Comparison of ENCODE assay signal across 1 cellular context in the genomic region with DNA sequence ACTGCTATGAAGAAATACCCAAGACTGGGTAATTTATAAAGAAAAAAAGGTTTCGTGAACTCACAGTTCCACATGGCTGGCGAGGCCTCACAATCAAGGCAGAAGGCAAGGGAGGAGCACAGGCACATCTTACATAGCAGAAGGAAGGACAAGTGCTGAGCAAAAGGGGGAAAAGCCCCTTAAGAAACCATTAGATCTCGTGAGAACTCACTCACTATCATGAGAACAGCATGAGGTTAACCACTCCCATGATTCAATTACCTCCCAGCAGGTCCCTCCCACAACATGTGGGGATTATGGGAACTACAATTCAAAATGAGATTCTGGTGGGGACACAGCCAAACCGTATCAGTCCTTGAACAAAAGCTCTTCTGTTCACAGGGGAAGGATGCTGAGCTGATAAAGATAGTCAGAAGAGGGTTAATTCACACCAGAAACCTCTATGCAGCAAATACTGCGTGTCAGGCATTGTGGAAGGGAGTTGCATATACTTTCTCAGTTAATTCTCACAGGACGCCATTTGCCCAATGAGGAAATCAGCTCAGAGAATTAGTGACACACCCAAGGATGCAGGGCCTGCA.
TF ChIP-seq lines count a peak whose summit lies in the region.

No MANE protein-coding gene starts in this region.

TF ChIP-seq in GM12878, 131 proteins besides CTCF, POLR2A, EP300 and RAD21 (continued from another document):
- TF ChIP-seq, protein P1, sequence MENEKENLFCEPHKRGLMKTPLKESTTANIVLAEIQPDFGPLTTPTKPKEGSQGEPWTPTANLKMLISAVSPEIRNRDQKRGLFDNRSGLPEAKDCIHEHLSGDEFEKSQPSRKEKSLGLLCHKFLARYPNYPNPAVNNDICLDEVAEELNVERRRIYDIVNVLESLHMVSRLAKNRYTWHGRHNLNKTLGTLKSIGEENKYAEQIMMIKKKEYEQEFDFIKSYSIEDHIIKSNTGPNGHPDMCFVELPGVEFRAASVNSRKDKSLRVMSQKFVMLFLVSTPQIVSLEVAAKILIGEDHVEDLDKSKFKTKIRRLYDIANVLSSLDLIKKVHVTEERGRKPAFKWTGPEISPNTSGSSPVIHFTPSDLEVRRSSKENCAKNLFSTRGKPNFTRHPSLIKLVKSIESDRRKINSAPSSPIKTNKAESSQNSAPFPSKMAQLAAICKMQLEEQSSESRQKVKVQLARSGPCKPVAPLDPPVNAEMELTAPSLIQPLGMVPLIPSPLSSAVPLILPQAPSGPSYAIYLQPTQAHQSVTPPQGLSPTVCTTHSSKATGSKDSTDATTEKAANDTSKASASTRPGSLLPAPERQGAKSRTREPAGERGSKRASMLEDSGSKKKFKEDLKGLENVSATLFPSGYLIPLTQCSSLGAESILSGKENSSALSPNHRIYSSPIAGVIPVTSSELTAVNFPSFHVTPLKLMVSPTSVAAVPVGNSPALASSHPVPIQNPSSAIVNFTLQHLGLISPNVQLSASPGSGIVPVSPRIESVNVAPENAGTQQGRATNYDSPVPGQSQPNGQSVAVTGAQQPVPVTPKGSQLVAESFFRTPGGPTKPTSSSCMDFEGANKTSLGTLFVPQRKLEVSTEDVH (IDR thresholded peaks at IDR 0.05; ENCODE audit: low read depth, partially characterized antibody), result no peak
- peak; percentile 28; the same call in 1 of the 2 replicates for TF ChIP-seq RUNX3 (IDR thresholded peaks at IDR 0.05; ENCODE audit: low read length)
- TF ChIP-seq RBBP5 (conservative IDR thresholded peaks at IDR 0.05), result no peak
- peak; percentile 74; the same call in 1 of the 2 replicates for TF ChIP-seq CBX5 (IDR thresholded peaks at IDR 0.05; ENCODE audit: low read depth)
- TF ChIP-seq, protein P2, sequence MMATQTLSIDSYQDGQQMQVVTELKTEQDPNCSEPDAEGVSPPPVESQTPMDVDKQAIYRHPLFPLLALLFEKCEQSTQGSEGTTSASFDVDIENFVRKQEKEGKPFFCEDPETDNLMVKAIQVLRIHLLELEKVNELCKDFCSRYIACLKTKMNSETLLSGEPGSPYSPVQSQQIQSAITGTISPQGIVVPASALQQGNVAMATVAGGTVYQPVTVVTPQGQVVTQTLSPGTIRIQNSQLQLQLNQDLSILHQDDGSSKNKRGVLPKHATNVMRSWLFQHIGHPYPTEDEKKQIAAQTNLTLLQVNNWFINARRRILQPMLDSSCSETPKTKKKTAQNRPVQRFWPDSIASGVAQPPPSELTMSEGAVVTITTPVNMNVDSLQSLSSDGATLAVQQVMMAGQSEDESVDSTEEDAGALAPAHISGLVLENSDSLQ (IDR thresholded peaks at IDR 0.05), result no peak
- TF ChIP-seq, protein P3, sequence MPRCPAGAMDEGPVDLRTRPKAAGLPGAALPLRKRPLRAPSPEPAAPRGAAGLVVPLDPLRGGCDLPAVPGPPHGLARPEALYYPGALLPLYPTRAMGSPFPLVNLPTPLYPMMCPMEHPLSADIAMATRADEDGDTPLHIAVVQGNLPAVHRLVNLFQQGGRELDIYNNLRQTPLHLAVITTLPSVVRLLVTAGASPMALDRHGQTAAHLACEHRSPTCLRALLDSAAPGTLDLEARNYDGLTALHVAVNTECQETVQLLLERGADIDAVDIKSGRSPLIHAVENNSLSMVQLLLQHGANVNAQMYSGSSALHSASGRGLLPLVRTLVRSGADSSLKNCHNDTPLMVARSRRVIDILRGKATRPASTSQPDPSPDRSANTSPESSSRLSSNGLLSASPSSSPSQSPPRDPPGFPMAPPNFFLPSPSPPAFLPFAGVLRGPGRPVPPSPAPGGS (IDR thresholded peaks at IDR 0.05; ENCODE audit: borderline replicate concordance, insufficient read depth, low read depth, low read length, poor library complexity, severe bottlenecking), result no peak
- no peak for TF ChIP-seq ZNF384 (IDR thresholded peaks at IDR 0.05; ENCODE audit: borderline replicate concordance, low read depth, low read length)
- TF ChIP-seq TCF12 (IDR thresholded peaks at IDR 0.05; ENCODE audit: low read depth, low read length), result no peak
- TF ChIP-seq, protein P4, sequence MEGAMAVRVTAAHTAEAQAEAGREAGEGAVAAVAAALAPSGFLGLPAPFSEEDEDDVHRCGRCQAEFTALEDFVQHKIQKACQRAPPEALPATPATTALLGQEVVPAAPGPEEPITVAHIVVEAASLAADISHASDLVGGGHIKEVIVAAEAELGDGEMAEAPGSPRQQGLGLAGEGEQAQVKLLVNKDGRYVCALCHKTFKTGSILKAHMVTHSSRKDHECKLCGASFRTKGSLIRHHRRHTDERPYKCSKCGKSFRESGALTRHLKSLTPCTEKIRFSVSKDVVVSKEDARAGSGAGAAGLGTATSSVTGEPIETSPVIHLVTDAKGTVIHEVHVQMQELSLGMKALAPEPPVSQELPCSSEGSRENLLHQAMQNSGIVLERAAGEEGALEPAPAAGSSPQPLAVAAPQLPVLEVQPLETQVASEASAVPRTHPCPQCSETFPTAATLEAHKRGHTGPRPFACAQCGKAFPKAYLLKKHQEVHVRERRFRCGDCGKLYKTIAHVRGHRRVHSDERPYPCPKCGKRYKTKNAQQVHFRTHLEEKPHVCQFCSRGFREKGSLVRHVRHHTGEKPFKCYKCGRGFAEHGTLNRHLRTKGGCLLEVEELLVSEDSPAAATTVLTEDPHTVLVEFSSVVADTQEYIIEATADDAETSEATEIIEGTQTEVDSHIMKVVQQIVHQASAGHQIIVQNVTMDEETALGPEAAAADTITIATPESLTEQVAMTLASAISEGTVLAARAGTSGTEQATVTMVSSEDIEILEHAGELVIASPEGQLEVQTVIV (IDR thresholded peaks at IDR 0.05; ENCODE audit: borderline replicate concordance, partially characterized antibody), result no peak
- no peak for TF ChIP-seq ASH2L (IDR thresholded peaks at IDR 0.05; ENCODE audit: borderline replicate concordance, low read depth)
- TF ChIP-seq CHD4 (IDR thresholded peaks at IDR 0.05), result no peak
- TF ChIP-seq NR2F1 (conservative IDR thresholded peaks at IDR 0.05), result no peak
- no peak for TF ChIP-seq ZNF217 (IDR thresholded peaks at IDR 0.05)
- no peak for TF ChIP-seq TAF1 (IDR thresholded peaks at IDR 0.05; ENCODE audit: borderline replicate concordance, low read depth, low read length)
- TF ChIP-seq CEBPB (IDR thresholded peaks at IDR 0.05; ENCODE audit: borderline replicate concordance in 1 of 2, low read depth in 2 of 2, low read length in 2 of 2), result no peak
- TF ChIP-seq SREBF1 (IDR thresholded peaks at IDR 0.05; ENCODE audit: low read length), result no peak
- TF ChIP-seq, protein P5, sequence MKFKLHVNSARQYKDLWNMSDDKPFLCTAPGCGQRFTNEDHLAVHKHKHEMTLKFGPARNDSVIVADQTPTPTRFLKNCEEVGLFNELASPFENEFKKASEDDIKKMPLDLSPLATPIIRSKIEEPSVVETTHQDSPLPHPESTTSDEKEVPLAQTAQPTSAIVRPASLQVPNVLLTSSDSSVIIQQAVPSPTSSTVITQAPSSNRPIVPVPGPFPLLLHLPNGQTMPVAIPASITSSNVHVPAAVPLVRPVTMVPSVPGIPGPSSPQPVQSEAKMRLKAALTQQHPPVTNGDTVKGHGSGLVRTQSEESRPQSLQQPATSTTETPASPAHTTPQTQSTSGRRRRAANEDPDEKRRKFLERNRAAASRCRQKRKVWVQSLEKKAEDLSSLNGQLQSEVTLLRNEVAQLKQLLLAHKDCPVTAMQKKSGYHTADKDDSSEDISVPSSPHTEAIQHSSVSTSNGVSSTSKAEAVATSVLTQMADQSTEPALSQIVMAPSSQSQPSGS (IDR thresholded peaks at IDR 0.05; ENCODE audit: low read length), result peak; percentile 16; the same call in 1 of the 2 replicates
- no peak for TF ChIP-seq NR2C1 (IDR thresholded peaks at IDR 0.05)
- no peak for TF ChIP-seq BCL11A (IDR thresholded peaks at IDR 0.05; ENCODE audit: low read depth, low read length)
- TF ChIP-seq MEF2B (IDR thresholded peaks at IDR 0.05; ENCODE audit: partially characterized antibody, poor library complexity, severe bottlenecking), result peak; percentile 18
- no peak for TF ChIP-seq LARP7 (IDR thresholded peaks at IDR 0.05)
- no peak for TF ChIP-seq ESRRA (IDR thresholded peaks at IDR 0.05; ENCODE audit: low read length)
- no peak for TF ChIP-seq SP1 (IDR thresholded peaks at IDR 0.05; ENCODE audit: low read depth, low read length)
- TF ChIP-seq POLR2AphosphoS2 (IDR thresholded peaks at IDR 0.05; ENCODE audit: low read depth, low read length), result no peak
- no peak for TF ChIP-seq BMI1 (IDR thresholded peaks at IDR 0.05; ENCODE audit: borderline replicate concordance)
- no peak for TF ChIP-seq DPF2 (IDR thresholded peaks at IDR 0.05)
- TF ChIP-seq RB1 (IDR thresholded peaks at IDR 0.05; ENCODE audit: borderline replicate concordance), result no peak
- no peak for TF ChIP-seq BACH1 (IDR thresholded peaks at IDR 0.05; ENCODE audit: borderline replicate concordance)
- TF ChIP-seq, protein P6, sequence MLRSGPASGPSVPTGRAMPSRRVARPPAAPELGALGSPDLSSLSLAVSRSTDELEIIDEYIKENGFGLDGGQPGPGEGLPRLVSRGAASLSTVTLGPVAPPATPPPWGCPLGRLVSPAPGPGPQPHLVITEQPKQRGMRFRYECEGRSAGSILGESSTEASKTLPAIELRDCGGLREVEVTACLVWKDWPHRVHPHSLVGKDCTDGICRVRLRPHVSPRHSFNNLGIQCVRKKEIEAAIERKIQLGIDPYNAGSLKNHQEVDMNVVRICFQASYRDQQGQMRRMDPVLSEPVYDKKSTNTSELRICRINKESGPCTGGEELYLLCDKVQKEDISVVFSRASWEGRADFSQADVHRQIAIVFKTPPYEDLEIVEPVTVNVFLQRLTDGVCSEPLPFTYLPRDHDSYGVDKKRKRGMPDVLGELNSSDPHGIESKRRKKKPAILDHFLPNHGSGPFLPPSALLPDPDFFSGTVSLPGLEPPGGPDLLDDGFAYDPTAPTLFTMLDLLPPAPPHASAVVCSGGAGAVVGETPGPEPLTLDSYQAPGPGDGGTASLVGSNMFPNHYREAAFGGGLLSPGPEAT (IDR thresholded peaks at IDR 0.05; ENCODE audit: low read depth), result no peak
- no peak for TF ChIP-seq MYC (IDR thresholded peaks at IDR 0.05; ENCODE audit: insufficient read depth, insufficient read length, insufficient replicate concordance, low read length, severe bottlenecking)
- no peak for TF ChIP-seq E2F4 (IDR thresholded peaks at IDR 0.05; ENCODE audit: low read depth, low read length)
